In genomic region chr13:20720499-20720898, GRCh38 we compare ENCODE assay signal across 26 cellular contexts.
"Had no signal": no experiment of that assay in that cellular context is flagged by ENCODE, and none has a peak within 500 bp of the region (broad histone marks: within the 10 kb centered on the region; RNA-seq: fewer than 3 reads in every experiment).

No MANE protein-coding gene starts in this region.

- H3K4me3 ChIP-seq: tibial artery, uterus, vagina had no signal

- H3K27ac Mint-ChIP-seq: stimulated activated effector memory CD8-positive, alpha-beta T cell treated with anti-CD3 and anti-CD28 coated beads, Interleukin-12 subunit alpha, Interleukin-12 subunit beta, amount 100 ng/mL, for 72 hours; stimulated activated memory B cell treated with anti-CD40 and anti-IgM and Interleukin-4, amounts not matched to agents 10 μg/mL and 1 μg/mL and 100 μg/mL, for 72 hours; stimulated activated naive B cell treated with anti-CD40 and anti-IgM and Interleukin-4, amounts not matched to agents 10 μg/mL and 1 μg/mL and 100 μg/mL, for 72 hours; stimulated activated naive CD8-positive, alpha-beta T cell treated with anti-CD3 and anti-CD28 coated beads, Interleukin-15, amount 100 ng/mL, for 72 hours; stimulated activated naive CD8-positive, alpha-beta T cell treated with anti-CD3 and anti-CD28 coated beads, Interleukin-15, Interleukin-2, amounts not matched to agents 100 ng/mL and 50 ng/mL, for 24 hours; type B pancreatic cell had no signal

- H3K4me1 Mint-ChIP-seq: stimulated activated effector memory CD8-positive, alpha-beta T cell treated with anti-CD3 and anti-CD28 coated beads, Interleukin-12 subunit alpha, Interleukin-12 subunit beta, amount 100 ng/mL, for 72 hours had no signal

- H3K27me3 Mint-ChIP-seq: stimulated activated memory B cell treated with anti-CD40 and anti-IgM and Interleukin-4, amounts not matched to agents 10 μg/mL and 1 μg/mL and 100 μg/mL, for 72 hours; stimulated activated naive CD8-positive, alpha-beta T cell treated with anti-CD3 and anti-CD28 coated beads, Interleukin-15, amount 100 ng/mL, for 72 hours had no signal

- H3K36me3 Mint-ChIP-seq: stimulated activated effector memory CD8-positive, alpha-beta T cell treated with anti-CD3 and anti-CD28 coated beads, Interleukin-12 subunit alpha, Interleukin-12 subunit beta, amount 100 ng/mL, for 72 hours; stimulated activated memory B cell treated with anti-CD40 and anti-IgM and Interleukin-4, amounts not matched to agents 10 μg/mL and 1 μg/mL and 100 μg/mL, for 72 hours; stimulated activated naive B cell treated with anti-CD40 and anti-IgM and Interleukin-4, amounts not matched to agents 10 μg/mL and 1 μg/mL and 100 μg/mL, for 72 hours had no signal

- H3K4me3 Mint-ChIP-seq: stimulated activated effector memory CD8-positive, alpha-beta T cell treated with anti-CD3 and anti-CD28 coated beads, Interleukin-12 subunit alpha, Interleukin-12 subunit beta, amount 100 ng/mL, for 72 hours; stimulated activated memory B cell treated with anti-CD40 and anti-IgM and Interleukin-4, amounts not matched to agents 10 μg/mL and 1 μg/mL and 100 μg/mL, for 72 hours; stimulated activated naive CD8-positive, alpha-beta T cell treated with anti-CD3 and anti-CD28 coated beads, Interleukin-15, Interleukin-2, amounts not matched to agents 100 ng/mL and 50 ng/mL, for 24 hours had no signal

- H3K27me3 ChIP-seq: testis, tibial artery, uterus, vagina had no signal

- DNase-seq: stimulated activated CD4-positive, alpha-beta T cell treated with anti-CD3 and anti-CD28 coated beads, Interleukin-2, amount 100 ng/mL, for 48 hours; stimulated activated CD4-positive, alpha-beta T cell treated with anti-CD3 and anti-CD28 coated beads, Interleukin-4, amount 100 ng/mL, for 1 hour; stimulated activated CD4-positive, alpha-beta T cell treated with anti-CD3 and anti-CD28 coated beads, Interleukin-4, amount 100 ng/mL, for 24 hours; stimulated activated CD4-positive, alpha-beta T cell treated with anti-CD3 and anti-CD28 coated beads, Interleukin-4, amount 100 ng/mL, for 4 hours; stimulated activated CD8-positive, alpha-beta memory T cell treated with anti-CD3 and anti-CD28 coated beads, Interleukin-4, amount 100 ng/mL, for 48 hours; stimulated activated naive B cell treated with anti-CD40 and anti-IgM and Interleukin-4, amounts not matched to agents 10 μg/mL and 1 μg/mL and 100 μg/mL, for 72 hours; stimulated activated naive CD4-positive, alpha-beta T cell; stimulated activated naive CD4-positive, alpha-beta T cell treated with Interleukin-2 at 50 U/mL for 16 hours; stimulated activated naive CD8-positive, alpha-beta T cell treated with anti-CD3 and anti-CD28 coated beads, Interleukin-15, amount 100 ng/mL, for 72 hours; stimulated activated naive CD8-positive, alpha-beta T cell treated with anti-CD3 and anti-CD28 coated beads, Interleukin-15, Interleukin-2, amounts not matched to agents 100 U/mL and 50 U/mL, for 24 hours; stomach; testis; thyroid gland; tibial artery; transverse colon; trophoblast cell; upper lobe of right lung; uterus had no signal

- H3K36me3 ChIP-seq: stomach, suprapubic skin, thoracic aorta, thyroid gland, tibial artery, transverse colon, upper lobe of left lung, upper lobe of right lung, uterus, vagina had no signal

- H3K9me3 ChIP-seq: stomach, suprapubic skin, testis, thoracic aorta, thyroid gland, tibial artery, transverse colon, upper lobe of left lung, upper lobe of right lung, uterus, vagina had no signal

- H3K9me3 Mint-ChIP-seq: stimulated activated effector memory CD8-positive, alpha-beta T cell treated with anti-CD3 and anti-CD28 coated beads, Interleukin-12 subunit alpha, Interleukin-12 subunit beta, amount 100 ng/mL, for 72 hours; stimulated activated memory B cell treated with anti-CD40 and anti-IgM and Interleukin-4, amounts not matched to agents 10 μg/mL and 1 μg/mL and 100 μg/mL, for 72 hours; stimulated activated naive B cell treated with anti-CD40 and anti-IgM and Interleukin-4, amounts not matched to agents 10 μg/mL and 1 μg/mL and 100 μg/mL, for 72 hours; stimulated activated naive CD8-positive, alpha-beta T cell treated with anti-CD3 and anti-CD28 coated beads, Interleukin-15, amount 100 ng/mL, for 72 hours; stimulated activated naive CD8-positive, alpha-beta T cell treated with anti-CD3 and anti-CD28 coated beads, Interleukin-15, Interleukin-2, amounts not matched to agents 100 ng/mL and 50 ng/mL, for 24 hours; type B pancreatic cell had no signal

- ATAC-seq: stimulated activated effector memory CD8-positive, alpha-beta T cell treated with anti-CD3 and anti-CD28 coated beads, Interleukin-12 subunit alpha, Interleukin-12 subunit beta, amount 100 ng/mL, for 72 hours; stimulated activated naive B cell treated with anti-CD40 and anti-IgM and Interleukin-4, amounts not matched to agents 10 μg/mL and 1 μg/mL and 100 μg/mL, for 72 hours; stimulated activated naive CD8-positive, alpha-beta T cell treated with anti-CD3 and anti-CD28 coated beads, Interleukin-15, Interleukin-2, amounts not matched to agents 100 U/mL and 50 U/mL, for 24 hours had no signal

- H3K27ac ChIP-seq: stomach, suprapubic skin, testis, thoracic aorta, thyroid gland, tibial artery, transverse colon, upper lobe of left lung, upper lobe of right lung, uterus, vagina had no signal
